Comparison of ENCODE assay signal across 21 cellular contexts in genomic region chr17:28526381-28526780, GRCh38. TPM values are rescaled to one million over a fixed set of nuclear protein-coding genes. Genes with fewer than 3 reads are reported as not detected.
DNase-seq lines count a peak whose midpoint lies in the region; ATAC-seq, FAIRE-seq and TF ChIP-seq lines count a peak whose summit lies in the region.
"Had no signal": no experiment of that assay in that cellular context is flagged by ENCODE, and none has a peak within 500 bp of the region (broad histone marks: within the 10 kb centered on the region; RNA-seq: fewer than 3 reads in every experiment).

No MANE protein-coding gene starts in this region.

- H3K27me3 ChIP-seq in HepG2 (ENCODE audit: control insufficient read depth in 1 of 2, insufficient read depth in 2 of 2, low read length in 2 of 2) = peaks cover 8 to 35% of the 10 kb centered on the region in 2 experiments; a peak in 4 of 5 replicates
- no peaks in the 10 kb centered on the region for H3K27me3 ChIP-seq in right lobe of liver
- H3K27me3 ChIP-seq in esophagus (ENCODE audit: control insufficient read depth in 1 of 2, insufficient read depth in 2 of 2, low read length in 2 of 2) = no peaks in the 10 kb centered on the region
- no peaks in the 10 kb centered on the region for H3K27me3 ChIP-seq in osteoblast (ENCODE audit: insufficient read depth, low read length)

- no peak for TF ChIP-seq POLR2A in HepG2 (IDR thresholded peaks at IDR 0.05; ENCODE audit: insufficient read depth in 1 of 2, low read depth in 2 of 2, low read length in 2 of 2)
- TF ChIP-seq POLR2A in right lobe of liver (IDR thresholded peaks at IDR 0.05) = no peak

- no peak for FAIRE-seq in HepG2 (lab: Jason Lieb, UNC)
- FAIRE-seq: A549, GM19239 had no signal

- CTCF ChIA-PET in HepG2 (lab: Yijun Ruan, JAX; ENCODE audit: low intra/inter-chr PET ratio, low total read pairs) = no interaction called here

- H2AFZ ChIP-seq in HepG2 (ENCODE audit: low read length) (no peak overlapping the region), osteoblast (ENCODE audit: low read length) (no peak overlapping the region)

- peaks cover 37% of the 10 kb centered on the region for H3K4me1 ChIP-seq in HepG2 (ENCODE audit: insufficient read depth, low read length)
- no peaks in the 10 kb centered on the region for H3K4me1 ChIP-seq in right lobe of liver
- H3K4me1 ChIP-seq in esophagus (ENCODE audit: control insufficient read depth in 2 of 2, insufficient read depth in 2 of 2, low read length in 1 of 2) = peaks cover 8 to 40% of the 10 kb centered on the region in 2 donors
- H3K4me1 ChIP-seq in osteoblast (ENCODE audit: insufficient read depth, low read length) = peaks cover 7% of the 10 kb centered on the region

- no peaks in the 10 kb centered on the region for H3K9me3 ChIP-seq in HepG2 (ENCODE audit: low read length)
- H3K9me3 ChIP-seq in right lobe of liver = no peaks in the 10 kb centered on the region
- no peaks in the 10 kb centered on the region for H3K9me3 ChIP-seq in esophagus (ENCODE audit: control insufficient read depth in 2 of 2, insufficient read depth in 1 of 2, low read depth in 1 of 2, low read length in 1 of 2)
- H3K9me3 ChIP-seq in osteoblast (ENCODE audit: low read depth, low read length) = no peaks in the 10 kb centered on the region
- H3K9me3 ChIP-seq: A549 had no signal

- H3K4me3 ChIP-seq in HepG2 (replicated peaks in 1 of 3; ENCODE audit: insufficient read depth in 1 of 3, low read depth in 2 of 3, low read length in 3 of 3) (no peak overlapping the region), right lobe of liver (no peak overlapping the region), esophagus (ENCODE audit: low read depth in 1 of 2, low read length in 2 of 2) (no peak overlapping the region), osteoblast (ENCODE audit: insufficient read depth, low read length) (no peak overlapping the region)
- H3K4me3 ChIP-seq: A549 had no signal

- ATAC-seq in HepG2 (peak; percentile 11; the same call in 1 of the 3 replicates), right lobe of liver (no peak)
- ATAC-seq: A549 had no signal

- H3K36me3 ChIP-seq in HepG2 (replicated peaks in 1 of 2; ENCODE audit: control insufficient read depth in 1 of 2, insufficient read depth in 2 of 2, low read length in 2 of 2) (no peaks in the 10 kb centered on the region), right lobe of liver (no peaks in the 10 kb centered on the region), esophagus (ENCODE audit: control insufficient read depth in 2 of 2, insufficient read depth in 2 of 2, low read length in 1 of 2) (peaks cover 0 to 4% of the 10 kb centered on the region in 2 donors), osteoblast (ENCODE audit: insufficient read depth, low read length) (no peaks in the 10 kb centered on the region)

- H3K4me2 ChIP-seq in HepG2 (ENCODE audit: low read depth, low read length) (peak overlapping the region; percentile 5; the same call in 1 of the 2 replicates), osteoblast (ENCODE audit: insufficient read depth, low read length) (no peak overlapping the region)

- H3K27ac ChIP-seq in HepG2 (ENCODE audit: extremely low read length, insufficient read depth, low read length) (no peak overlapping the region), right lobe of liver (no peak overlapping the region), esophagus (ENCODE audit: low read depth in 2 of 2, low read length in 1 of 2) (peak overlapping the region; percentile 76 to 95), osteoblast (ENCODE audit: low read depth, low read length) (no peak overlapping the region)

- TF ChIP-seq CTCF in HepG2 (CRISPR knock-in tag; IDR thresholded peaks at IDR 0.05) (no peak), right lobe of liver (IDR thresholded peaks at IDR 0.05) (no peak), osteoblast (IDR thresholded peaks at IDR 0.05; ENCODE audit: extremely low read depth, low read depth, low read length) (no peak)

- DNase-seq in HepG2 (ENCODE audit: low spot score) (no peak), right lobe of liver (no peak), osteoblast (ENCODE audit: insufficient read length, low spot score, missing footprints) (peak; percentile 78), NCI-H1092 (lab: John Stamatoyannopoulos, UW) (no peak), NCI-H226 (no peak), NCI-H446 (lab: John Stamatoyannopoulos, UW) (no peak)
- DNase-seq: DMS153, HFFc6, KG1, NCI-H1048, NCI-H2081 treated with DMSO at 0.1 percent for 48 hours, NCI-H69, OCI-M1, SIG-M5 had no signal

- TF ChIP-seq EP300 in HepG2 (IDR thresholded peaks at IDR 0.05; ENCODE audit: low read depth in 2 of 2, low read length in 2 of 2) (no peak), HepG2 (CRISPR knock-in tag; IDR thresholded peaks at IDR 0.05; ENCODE audit: borderline replicate concordance) (no peak)

- 14% methylated on average over 6 of the region's 8 CpGs for WGBS in HepG2 (ENCODE audit: low lambda C conversion rate)
- WGBS in right lobe of liver (ENCODE audit: insufficient coverage, low coverage, low lambda C conversion rate, missing lambda C conversion rate) = 72% methylated on average over 2 of the region's 8 CpGs
- whole genome bisulfite sequencing in esophagus, 2 donors = 70 to 73% methylated on average over 8 of the region's 8 CpGs

- no peaks in the 10 kb centered on the region for H4K20me1 ChIP-seq in HepG2 (ENCODE audit: insufficient read depth, low read length)
- H4K20me1 ChIP-seq in osteoblast (ENCODE audit: insufficient read depth, low read length) = no peaks in the 10 kb centered on the region

- no peak overlapping the region for H3K9ac ChIP-seq in HepG2 (ENCODE audit: insufficient read depth, low read depth, low read length)

- in situ Hi-C loops in HepG2 (cut with HindIII; ENCODE audit: extremely low pct_ligation_motif_present, low pct_unique_long_range_greater_than_20kb) = no loop called here

- H3K79me2 ChIP-seq in HepG2 (ENCODE audit: insufficient read depth, low read length) (no peaks in the 10 kb centered on the region), osteoblast (ENCODE audit: insufficient read depth, low read length) (no peaks in the 10 kb centered on the region)

- no TSS peak for BruUV-seq in HepG2 (replicated peaks; lab: Mats Ljungman, UMichigan)

- POLR2A ChIA-PET in HepG2 (lab: Yijun Ruan, JAX) = no interaction called here

- no peak for TF ChIP-seq RAD21 in HepG2 (CRISPR knock-in tag; IDR thresholded peaks at IDR 0.05)

- intact Hi-C loops in HepG2 (cut with micrococcal nuclease; ENCODE audit: unreplicated experiment) = loop anchor here (5.0 kb wide), 1 partner anchor 741 kb away; no protein-coding TSS in a partner anchor
- intact Hi-C loops in right lobe of liver (cut with DNase I) = no loop called here

RNA-seq across cellular contexts. Expression of gene FOXN1, which starts 20.2 kb away (rescaled TPM):
- total RNA-seq in HepG2 (2016; rRNA removed; fragmentation: Illumina TruSeq; extraction: Trizol) (not detected in 2 replicates), right lobe of liver (not detected), osteoblast (not detected in 2 replicates)
- total RNA-seq in HepG2 (2016; cell fraction: cytosol; rRNA removed; fragmentation: Illumina TruSeq; extraction: Trizol; ENCODE audit: low read depth) = not detected in 2 replicates
- total RNA-seq in HepG2 (2016; cell fraction: insoluble cytoplasmic fraction; rRNA removed; fragmentation: Illumina TruSeq; extraction: Trizol) = not detected in 2 replicates
- total RNA-seq in HepG2 (2016; cell fraction: membrane; rRNA removed; fragmentation: Illumina TruSeq; extraction: Trizol) = not detected in 2 replicates
- not detected in 2 replicates for total RNA-seq in HepG2 (2016; cell fraction: nucleus; rRNA removed; fragmentation: Illumina TruSeq; extraction: Trizol)
- polyA plus RNA-seq in HepG2 (2011; rRNA removed) (0.01 TPM in 1 of 2 replicates, not detected in the other), esophagus (10 to 100 TPM in 1 of 2 donors, 1 to 10 TPM in 1; 8.8 to 10.6 TPM)
- not detected in 2 replicates for polyA plus RNA-seq in HepG2 (2011; cell fraction: cytosol; rRNA removed)
- 0.10 TPM in 1 of 2 replicates, not detected in the other for polyA plus RNA-seq in HepG2 (2011; cell fraction: nucleus; rRNA removed)
- polyA plus RNA-seq in HepG2 (2012) = 0.07 TPM in 1 of 2 replicates, not detected in the other
- not detected in 2 replicates for polyA plus RNA-seq in HepG2 (2016; cell fraction: cytosol; fragmentation: Illumina TruSeq; extraction: Trizol; ENCODE audit: low read depth)
- not detected in 2 replicates for polyA plus RNA-seq in HepG2 (2016; cell fraction: insoluble cytoplasmic fraction; fragmentation: Illumina TruSeq; extraction: Trizol; ENCODE audit: low read depth)
- polyA plus RNA-seq in HepG2 (2016; cell fraction: membrane; fragmentation: Illumina TruSeq; extraction: Trizol; ENCODE audit: low read depth) = not detected in 2 replicates
- not detected in 2 replicates for polyA plus RNA-seq in HepG2 (2016; cell fraction: nucleus; fragmentation: Illumina TruSeq; extraction: Trizol; ENCODE audit: insufficient read depth, low read depth)
- polyA minus RNA-seq in HepG2 (2011; rRNA and poly(A)+ RNA removed; ENCODE audit: low replicate concordance) = 0.30 TPM in 1 of 2 replicates, not detected in the other
- not detected in 2 replicates for polyA minus RNA-seq in HepG2 (2011; cell fraction: cytosol; rRNA and poly(A)+ RNA removed)
- not detected in 2 replicates for polyA minus RNA-seq in HepG2 (2011; cell fraction: nucleus; rRNA and poly(A)+ RNA removed)
- total RNA-seq: H4, HFFc6, M059J, RPMI7951 had no signal
- polyA plus RNA-seq: A549, CD14-positive monocyte had no signal

RNA-seq across cellular contexts. Expression of gene UNC119, which starts 26.0 kb away (rescaled TPM):
- total RNA-seq in HepG2 (2016; rRNA removed; fragmentation: Illumina TruSeq; extraction: Trizol) = 7.8 and 10.4 TPM in 2 replicates
- 5.0 and 5.9 TPM in 2 replicates for total RNA-seq in HepG2 (2016; cell fraction: cytosol; rRNA removed; fragmentation: Illumina TruSeq; extraction: Trizol; ENCODE audit: low read depth)
- total RNA-seq in HepG2 (2016; cell fraction: insoluble cytoplasmic fraction; rRNA removed; fragmentation: Illumina TruSeq; extraction: Trizol) = 8.0 and 10.9 TPM in 2 replicates
- 7.4 and 9.1 TPM in 2 replicates for total RNA-seq in HepG2 (2016; cell fraction: membrane; rRNA removed; fragmentation: Illumina TruSeq; extraction: Trizol)
- total RNA-seq in HepG2 (2016; cell fraction: nucleus; rRNA removed; fragmentation: Illumina TruSeq; extraction: Trizol) = 9.3 and 10.1 TPM in 2 replicates
- polyA plus RNA-seq in HepG2 (2011; rRNA removed) = 57.6 and 63.1 TPM in 2 replicates
- 25.1 and 34.9 TPM in 2 replicates for polyA plus RNA-seq in HepG2 (2011; cell fraction: cytosol; rRNA removed)
- 72.7 and 85.1 TPM in 2 replicates for polyA plus RNA-seq in HepG2 (2011; cell fraction: nucleus; rRNA removed)
- polyA plus RNA-seq in HepG2 (2012) = 7.3 and 9.0 TPM in 2 replicates
- polyA plus RNA-seq in HepG2 (2016; cell fraction: cytosol; fragmentation: Illumina TruSeq; extraction: Trizol; ENCODE audit: low read depth) = 6.0 and 6.7 TPM in 2 replicates
- 12.0 and 13.5 TPM in 2 replicates for polyA plus RNA-seq in HepG2 (2016; cell fraction: insoluble cytoplasmic fraction; fragmentation: Illumina TruSeq; extraction: Trizol; ENCODE audit: low read depth)
- polyA plus RNA-seq in HepG2 (2016; cell fraction: membrane; fragmentation: Illumina TruSeq; extraction: Trizol; ENCODE audit: low read depth) = 9.2 and 10.9 TPM in 2 replicates
- 18.0 and 19.4 TPM in 2 replicates for polyA plus RNA-seq in HepG2 (2016; cell fraction: nucleus; fragmentation: Illumina TruSeq; extraction: Trizol; ENCODE audit: insufficient read depth, low read depth)
- polyA minus RNA-seq in HepG2 (2011; rRNA and poly(A)+ RNA removed; ENCODE audit: low replicate concordance) = 33.6 and 62.8 TPM in 2 replicates
- 6.5 and 12.7 TPM in 2 replicates for polyA minus RNA-seq in HepG2 (2011; cell fraction: cytosol; rRNA and poly(A)+ RNA removed)
- 30.0 and 33.3 TPM in 2 replicates for polyA minus RNA-seq in HepG2 (2011; cell fraction: nucleus; rRNA and poly(A)+ RNA removed)
- total RNA-seq in right lobe of liver = 10 to 100 TPM; 11.5 to 37.8 (median 13.1) TPM
- polyA plus RNA-seq in esophagus = 10 to 100 TPM; 15.3 to 20.1 TPM
- 23.2 and 25.0 TPM in 2 replicates for total RNA-seq in osteoblast

RNA-seq across cellular contexts. Expression of gene PIGS, which starts 44.9 kb away (rescaled TPM):
- total RNA-seq in HepG2 (2016; rRNA removed; fragmentation: Illumina TruSeq; extraction: Trizol) (26.6 and 42.6 TPM in 2 replicates), right lobe of liver (10 to 100 TPM in 4 of 6 experiments, 1 to 10 TPM in 2; 7.2 to 13.8 (median 11.0) TPM), osteoblast (49.9 and 54.5 TPM in 2 replicates)
- total RNA-seq in HepG2 (2016; cell fraction: cytosol; rRNA removed; fragmentation: Illumina TruSeq; extraction: Trizol; ENCODE audit: low read depth) = 13.9 and 14.3 TPM in 2 replicates
- total RNA-seq in HepG2 (2016; cell fraction: insoluble cytoplasmic fraction; rRNA removed; fragmentation: Illumina TruSeq; extraction: Trizol) = 23.4 and 47.4 TPM in 2 replicates
- total RNA-seq in HepG2 (2016; cell fraction: membrane; rRNA removed; fragmentation: Illumina TruSeq; extraction: Trizol) = 32.6 and 37.9 TPM in 2 replicates
- total RNA-seq in HepG2 (2016; cell fraction: nucleus; rRNA removed; fragmentation: Illumina TruSeq; extraction: Trizol) = 34.6 and 36.1 TPM in 2 replicates
- polyA plus RNA-seq in HepG2 (2011; rRNA removed) (23.5 and 31.7 TPM in 2 replicates), esophagus (10 to 100 TPM in 1 of 2 donors, 1 to 10 TPM in 1; 9.8 to 30.7 TPM)
- polyA plus RNA-seq in HepG2 (2011; cell fraction: cytosol; rRNA removed) = 29.9 and 34.2 TPM in 2 replicates
- polyA plus RNA-seq in HepG2 (2011; cell fraction: nucleus; rRNA removed) = 62.5 and 62.8 TPM in 2 replicates
- polyA plus RNA-seq in HepG2 (2012) = 58.2 and 68.5 TPM in 2 replicates
- polyA plus RNA-seq in HepG2 (2016; cell fraction: cytosol; fragmentation: Illumina TruSeq; extraction: Trizol; ENCODE audit: low read depth) = 17.4 and 20.1 TPM in 2 replicates
- 27.8 and 30.3 TPM in 2 replicates for polyA plus RNA-seq in HepG2 (2016; cell fraction: insoluble cytoplasmic fraction; fragmentation: Illumina TruSeq; extraction: Trizol; ENCODE audit: low read depth)
- polyA plus RNA-seq in HepG2 (2016; cell fraction: membrane; fragmentation: Illumina TruSeq; extraction: Trizol; ENCODE audit: low read depth) = 34.6 and 35.4 TPM in 2 replicates
- polyA plus RNA-seq in HepG2 (2016; cell fraction: nucleus; fragmentation: Illumina TruSeq; extraction: Trizol; ENCODE audit: insufficient read depth, low read depth) = 62.4 and 64.1 TPM in 2 replicates
- polyA minus RNA-seq in HepG2 (2011; rRNA and poly(A)+ RNA removed; ENCODE audit: low replicate concordance) = 43.4 and 53.5 TPM in 2 replicates
- 22.6 and 26.6 TPM in 2 replicates for polyA minus RNA-seq in HepG2 (2011; cell fraction: cytosol; rRNA and poly(A)+ RNA removed)
- polyA minus RNA-seq in HepG2 (2011; cell fraction: nucleus; rRNA and poly(A)+ RNA removed) = 19.8 and 27.0 TPM in 2 replicates

RNA-seq across cellular contexts. Expression of gene ALDOC, which starts 50.3 kb away (rescaled TPM):
- total RNA-seq in HepG2 (2016; rRNA removed; fragmentation: Illumina TruSeq; extraction: Trizol) (15.4 and 16.9 TPM in 2 replicates), right lobe of liver (10 to 100 TPM; 36.0 to 76.6 (median 48.9) TPM), osteoblast (9.4 and 17.0 TPM in 2 replicates)
- total RNA-seq in HepG2 (2016; cell fraction: cytosol; rRNA removed; fragmentation: Illumina TruSeq; extraction: Trizol; ENCODE audit: low read depth) = 1.9 and 2.3 TPM in 2 replicates
- 14.8 and 19.1 TPM in 2 replicates for total RNA-seq in HepG2 (2016; cell fraction: insoluble cytoplasmic fraction; rRNA removed; fragmentation: Illumina TruSeq; extraction: Trizol)
- total RNA-seq in HepG2 (2016; cell fraction: membrane; rRNA removed; fragmentation: Illumina TruSeq; extraction: Trizol) = 3.6 and 4.1 TPM in 2 replicates
- total RNA-seq in HepG2 (2016; cell fraction: nucleus; rRNA removed; fragmentation: Illumina TruSeq; extraction: Trizol) = 5.5 and 6.5 TPM in 2 replicates
- polyA plus RNA-seq in HepG2 (2011; rRNA removed) (60.9 and 86.5 TPM in 2 replicates), esophagus (10 to 100 TPM; 21.3 to 24.0 TPM)
- 88.3 and 89.2 TPM in 2 replicates for polyA plus RNA-seq in HepG2 (2011; cell fraction: cytosol; rRNA removed)
- 58.5 and 80.1 TPM in 2 replicates for polyA plus RNA-seq in HepG2 (2011; cell fraction: nucleus; rRNA removed)
- 60.0 and 69.4 TPM in 2 replicates for polyA plus RNA-seq in HepG2 (2012)
- polyA plus RNA-seq in HepG2 (2016; cell fraction: cytosol; fragmentation: Illumina TruSeq; extraction: Trizol; ENCODE audit: low read depth) = 2.0 and 2.3 TPM in 2 replicates
- 19.5 and 24.0 TPM in 2 replicates for polyA plus RNA-seq in HepG2 (2016; cell fraction: insoluble cytoplasmic fraction; fragmentation: Illumina TruSeq; extraction: Trizol; ENCODE audit: low read depth)
- 2.4 and 2.9 TPM in 2 replicates for polyA plus RNA-seq in HepG2 (2016; cell fraction: membrane; fragmentation: Illumina TruSeq; extraction: Trizol; ENCODE audit: low read depth)
- 7.6 and 8.5 TPM in 2 replicates for polyA plus RNA-seq in HepG2 (2016; cell fraction: nucleus; fragmentation: Illumina TruSeq; extraction: Trizol; ENCODE audit: insufficient read depth, low read depth)
- 18.8 and 112 TPM in 2 replicates for polyA minus RNA-seq in HepG2 (2011; rRNA and poly(A)+ RNA removed; ENCODE audit: low replicate concordance)
- polyA minus RNA-seq in HepG2 (2011; cell fraction: cytosol; rRNA and poly(A)+ RNA removed) = 37.7 and 51.5 TPM in 2 replicates
- 11.8 and 17.7 TPM in 2 replicates for polyA minus RNA-seq in HepG2 (2011; cell fraction: nucleus; rRNA and poly(A)+ RNA removed)

RNA-seq across cellular contexts. Expression of gene SLC13A2, which starts 52.9 kb away (rescaled TPM):
- not detected in 2 replicates for total RNA-seq in HepG2 (2016; rRNA removed; fragmentation: Illumina TruSeq; extraction: Trizol)
- total RNA-seq in HepG2 (2016; cell fraction: cytosol; rRNA removed; fragmentation: Illumina TruSeq; extraction: Trizol; ENCODE audit: low read depth) = not detected in 2 replicates
- total RNA-seq in HepG2 (2016; cell fraction: insoluble cytoplasmic fraction; rRNA removed; fragmentation: Illumina TruSeq; extraction: Trizol) = not detected in 2 replicates
- not detected in 2 replicates for total RNA-seq in HepG2 (2016; cell fraction: membrane; rRNA removed; fragmentation: Illumina TruSeq; extraction: Trizol)
- not detected in 2 replicates for total RNA-seq in HepG2 (2016; cell fraction: nucleus; rRNA removed; fragmentation: Illumina TruSeq; extraction: Trizol)
- 0.07 TPM in 1 of 2 replicates, not detected in the other for polyA plus RNA-seq in HepG2 (2011; rRNA removed)
- polyA plus RNA-seq in HepG2 (2011; cell fraction: cytosol; rRNA removed) = not detected in 2 replicates
- polyA plus RNA-seq in HepG2 (2011; cell fraction: nucleus; rRNA removed) = not detected in 2 replicates
- polyA plus RNA-seq in HepG2 (2012) = not detected in 2 replicates
- polyA plus RNA-seq in HepG2 (2016; cell fraction: cytosol; fragmentation: Illumina TruSeq; extraction: Trizol; ENCODE audit: low read depth) = not detected in 2 replicates
- polyA plus RNA-seq in HepG2 (2016; cell fraction: insoluble cytoplasmic fraction; fragmentation: Illumina TruSeq; extraction: Trizol; ENCODE audit: low read depth) = not detected in 2 replicates
- not detected in 2 replicates for polyA plus RNA-seq in HepG2 (2016; cell fraction: membrane; fragmentation: Illumina TruSeq; extraction: Trizol; ENCODE audit: low read depth)
- polyA plus RNA-seq in HepG2 (2016; cell fraction: nucleus; fragmentation: Illumina TruSeq; extraction: Trizol; ENCODE audit: insufficient read depth, low read depth) = not detected in 2 replicates
- polyA minus RNA-seq in HepG2 (2011; rRNA and poly(A)+ RNA removed; ENCODE audit: low replicate concordance) = not detected in 2 replicates
- not detected in 2 replicates for polyA minus RNA-seq in HepG2 (2011; cell fraction: cytosol; rRNA and poly(A)+ RNA removed)
- not detected in 2 replicates for polyA minus RNA-seq in HepG2 (2011; cell fraction: nucleus; rRNA and poly(A)+ RNA removed)
- total RNA-seq in right lobe of liver = under 1 TPM; 0.09 to 0.49 (median 0.24) TPM
- polyA plus RNA-seq in esophagus = under 1 TPM in 1 of 2 donors, not detected in 1; 0.02 TPM
- total RNA-seq in osteoblast = not detected in 2 replicates
- total RNA-seq: H4, M059J, RPMI7951 had no signal
- polyA plus RNA-seq: CD14-positive monocyte had no signal

Comparison
In these comparisons a context has a peak if more than half of its experiments do, and no peak if none do; other contexts are left out.
1. H3K27ac ChIP-seq: peak in esophagus (2 of 2); none in HepG2 (single experiment), right lobe of liver (0 of 3) and osteoblast (single experiment).